Comparison of ENCODE assay signal across 1 cellular context in the genomic region with DNA sequence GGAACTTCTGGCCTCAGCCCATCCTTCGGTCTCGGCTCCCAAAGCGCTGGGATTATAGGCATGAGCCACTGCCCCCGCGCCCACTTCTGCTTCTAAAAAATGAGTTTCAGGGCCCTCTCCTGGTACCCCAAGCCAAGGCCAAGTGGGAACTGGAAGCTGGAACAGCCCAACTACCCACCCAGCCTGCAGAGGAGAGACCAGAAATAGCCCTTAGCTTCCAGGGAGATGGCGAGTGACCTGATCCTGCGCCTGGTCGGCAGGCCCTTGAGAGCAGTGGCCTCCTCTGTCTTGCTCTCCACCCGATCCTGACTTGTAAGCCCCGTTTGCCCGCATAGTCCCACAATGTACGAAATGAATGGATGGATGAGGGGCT.
TF ChIP-seq lines count a peak whose summit lies in the region.

No MANE protein-coding gene starts in this region.

TF ChIP-seq in GM23338, 12 proteins besides CTCF, POLR2A, EP300 and RAD21 (continued from another document):
- TF ChIP-seq ZNF462 (CRISPR knock-in tag; IDR thresholded peaks at IDR 0.05) = no peak
- TF ChIP-seq ZNF331 (CRISPR knock-in tag; IDR thresholded peaks at IDR 0.05; ENCODE audit: low read depth) = no peak
- TF ChIP-seq JUNB (IDR thresholded peaks at IDR 0.05; ENCODE audit: unreplicated experiment) = no peak
- TF ChIP-seq POLR2AphosphoS5 (IDR thresholded peaks at IDR 0.05; ENCODE audit: low read depth) = no peak
